In genomic region chr6:147675281-147675680, GRCh38 we compare ENCODE assay signal across 1 cellular context.
TF ChIP-seq lines count a peak whose summit lies in the region.

No MANE protein-coding gene starts in this region.

TF ChIP-seq in HepG2, 621 proteins besides CTCF, POLR2A, EP300 and RAD21:
- TF ChIP-seq ZNF30 (CRISPR knock-in tag; IDR thresholded peaks at IDR 0.05) (no peak), FOSL2 (CRISPR knock-in tag; IDR thresholded peaks at IDR 0.05) (no peak), THAP8 (CRISPR knock-in tag; IDR thresholded peaks at IDR 0.05; ENCODE audit: borderline replicate concordance) (no peak), ATF7 (IDR thresholded peaks at IDR 0.05) (peak; percentile 52), ATF7 (CRISPR knock-in tag; IDR thresholded peaks at IDR 0.05) (no peak), ZNF644 (CRISPR knock-in tag; IDR thresholded peaks at IDR 0.05; ENCODE audit: low read depth) (no peak), CAMTA2 (CRISPR knock-in tag; IDR thresholded peaks at IDR 0.05; ENCODE audit: borderline replicate concordance) (no peak), IKZF5 (CRISPR knock-in tag; IDR thresholded peaks at IDR 0.05) (no peak)
